In the genomic region with DNA sequence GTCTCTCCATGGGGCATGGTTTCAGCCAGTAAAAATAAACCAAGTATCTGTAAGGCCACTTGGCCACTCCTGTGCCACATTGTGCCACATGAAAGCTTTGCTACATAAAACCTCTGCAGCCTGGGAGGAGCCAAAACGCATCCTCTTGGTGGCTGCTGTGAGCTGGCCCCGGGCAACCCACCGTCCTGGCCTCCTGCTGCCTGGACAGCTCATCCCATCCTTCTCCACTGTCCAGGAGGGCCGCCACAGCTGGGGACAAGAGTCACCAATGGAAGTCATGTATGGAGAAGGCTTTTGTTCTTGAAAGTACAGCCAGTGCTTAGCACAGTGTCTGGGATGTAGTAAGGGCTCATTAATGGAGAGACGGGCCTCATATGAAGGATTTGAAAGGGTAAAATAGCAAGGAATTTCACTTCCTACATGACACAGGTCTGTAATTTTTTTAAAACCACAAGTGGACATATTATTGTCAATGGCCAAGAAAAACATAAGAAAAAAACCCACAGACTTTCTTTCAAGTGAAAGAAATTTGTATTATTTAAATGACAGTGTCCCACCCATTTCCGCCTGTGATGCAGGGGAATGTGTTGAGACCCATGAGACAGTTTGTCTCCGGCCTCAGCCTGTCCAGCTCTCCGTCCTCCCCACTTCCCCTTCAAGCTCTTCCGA, we compare ENCODE assay signal across 1 cellular context.
TF ChIP-seq lines count a peak whose summit lies in the region.

No MANE protein-coding gene starts in this region.

TF ChIP-seq in WTC11, 78 proteins besides CTCF, POLR2A, EP300 and RAD21 (continued from another document):
- TF ChIP-seq, protein P1, sequence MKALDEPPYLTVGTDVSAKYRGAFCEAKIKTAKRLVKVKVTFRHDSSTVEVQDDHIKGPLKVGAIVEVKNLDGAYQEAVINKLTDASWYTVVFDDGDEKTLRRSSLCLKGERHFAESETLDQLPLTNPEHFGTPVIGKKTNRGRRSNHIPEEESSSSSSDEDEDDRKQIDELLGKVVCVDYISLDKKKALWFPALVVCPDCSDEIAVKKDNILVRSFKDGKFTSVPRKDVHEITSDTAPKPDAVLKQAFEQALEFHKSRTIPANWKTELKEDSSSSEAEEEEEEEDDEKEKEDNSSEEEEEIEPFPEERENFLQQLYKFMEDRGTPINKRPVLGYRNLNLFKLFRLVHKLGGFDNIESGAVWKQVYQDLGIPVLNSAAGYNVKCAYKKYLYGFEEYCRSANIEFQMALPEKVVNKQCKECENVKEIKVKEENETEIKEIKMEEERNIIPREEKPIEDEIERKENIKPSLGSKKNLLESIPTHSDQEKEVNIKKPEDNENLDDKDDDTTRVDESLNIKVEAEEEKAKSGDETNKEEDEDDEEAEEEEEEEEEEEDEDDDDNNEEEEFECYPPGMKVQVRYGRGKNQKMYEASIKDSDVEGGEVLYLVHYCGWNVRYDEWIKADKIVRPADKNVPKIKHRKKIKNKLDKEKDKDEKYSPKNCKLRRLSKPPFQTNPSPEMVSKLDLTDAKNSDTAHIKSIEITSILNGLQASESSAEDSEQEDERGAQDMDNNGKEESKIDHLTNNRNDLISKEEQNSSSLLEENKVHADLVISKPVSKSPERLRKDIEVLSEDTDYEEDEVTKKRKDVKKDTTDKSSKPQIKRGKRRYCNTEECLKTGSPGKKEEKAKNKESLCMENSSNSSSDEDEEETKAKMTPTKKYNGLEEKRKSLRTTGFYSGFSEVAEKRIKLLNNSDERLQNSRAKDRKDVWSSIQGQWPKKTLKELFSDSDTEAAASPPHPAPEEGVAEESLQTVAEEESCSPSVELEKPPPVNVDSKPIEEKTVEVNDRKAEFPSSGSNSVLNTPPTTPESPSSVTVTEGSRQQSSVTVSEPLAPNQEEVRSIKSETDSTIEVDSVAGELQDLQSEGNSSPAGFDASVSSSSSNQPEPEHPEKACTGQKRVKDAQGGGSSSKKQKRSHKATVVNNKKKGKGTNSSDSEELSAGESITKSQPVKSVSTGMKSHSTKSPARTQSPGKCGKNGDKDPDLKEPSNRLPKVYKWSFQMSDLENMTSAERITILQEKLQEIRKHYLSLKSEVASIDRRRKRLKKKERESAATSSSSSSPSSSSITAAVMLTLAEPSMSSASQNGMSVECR (CRISPR knock-in tag; IDR thresholded peaks at IDR 0.05; ENCODE audit: borderline replicate concordance), result no peak
- TF ChIP-seq, protein P2, sequence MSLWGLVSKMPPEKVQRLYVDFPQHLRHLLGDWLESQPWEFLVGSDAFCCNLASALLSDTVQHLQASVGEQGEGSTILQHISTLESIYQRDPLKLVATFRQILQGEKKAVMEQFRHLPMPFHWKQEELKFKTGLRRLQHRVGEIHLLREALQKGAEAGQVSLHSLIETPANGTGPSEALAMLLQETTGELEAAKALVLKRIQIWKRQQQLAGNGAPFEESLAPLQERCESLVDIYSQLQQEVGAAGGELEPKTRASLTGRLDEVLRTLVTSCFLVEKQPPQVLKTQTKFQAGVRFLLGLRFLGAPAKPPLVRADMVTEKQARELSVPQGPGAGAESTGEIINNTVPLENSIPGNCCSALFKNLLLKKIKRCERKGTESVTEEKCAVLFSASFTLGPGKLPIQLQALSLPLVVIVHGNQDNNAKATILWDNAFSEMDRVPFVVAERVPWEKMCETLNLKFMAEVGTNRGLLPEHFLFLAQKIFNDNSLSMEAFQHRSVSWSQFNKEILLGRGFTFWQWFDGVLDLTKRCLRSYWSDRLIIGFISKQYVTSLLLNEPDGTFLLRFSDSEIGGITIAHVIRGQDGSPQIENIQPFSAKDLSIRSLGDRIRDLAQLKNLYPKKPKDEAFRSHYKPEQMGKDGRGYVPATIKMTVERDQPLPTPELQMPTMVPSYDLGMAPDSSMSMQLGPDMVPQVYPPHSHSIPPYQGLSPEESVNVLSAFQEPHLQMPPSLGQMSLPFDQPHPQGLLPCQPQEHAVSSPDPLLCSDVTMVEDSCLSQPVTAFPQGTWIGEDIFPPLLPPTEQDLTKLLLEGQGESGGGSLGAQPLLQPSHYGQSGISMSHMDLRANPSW (CRISPR knock-in tag; conservative IDR thresholded peaks at IDR 0.05; ENCODE audit: low read depth), result no peak
- no peak for TF ChIP-seq ZNF219 (CRISPR knock-in tag; IDR thresholded peaks at IDR 0.05; ENCODE audit: borderline replicate concordance)
- TF ChIP-seq, protein P3, sequence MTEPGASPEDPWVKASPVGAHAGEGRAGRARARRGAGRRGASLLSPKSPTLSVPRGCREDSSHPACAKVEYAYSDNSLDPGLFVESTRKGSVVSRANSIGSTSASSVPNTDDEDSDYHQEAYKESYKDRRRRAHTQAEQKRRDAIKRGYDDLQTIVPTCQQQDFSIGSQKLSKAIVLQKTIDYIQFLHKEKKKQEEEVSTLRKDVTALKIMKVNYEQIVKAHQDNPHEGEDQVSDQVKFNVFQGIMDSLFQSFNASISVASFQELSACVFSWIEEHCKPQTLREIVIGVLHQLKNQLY (CRISPR knock-in tag; IDR thresholded peaks at IDR 0.05), result no peak
- no peak for TF ChIP-seq PRRX2 (CRISPR knock-in tag; IDR thresholded peaks at IDR 0.05)
- TF ChIP-seq, protein P4, sequence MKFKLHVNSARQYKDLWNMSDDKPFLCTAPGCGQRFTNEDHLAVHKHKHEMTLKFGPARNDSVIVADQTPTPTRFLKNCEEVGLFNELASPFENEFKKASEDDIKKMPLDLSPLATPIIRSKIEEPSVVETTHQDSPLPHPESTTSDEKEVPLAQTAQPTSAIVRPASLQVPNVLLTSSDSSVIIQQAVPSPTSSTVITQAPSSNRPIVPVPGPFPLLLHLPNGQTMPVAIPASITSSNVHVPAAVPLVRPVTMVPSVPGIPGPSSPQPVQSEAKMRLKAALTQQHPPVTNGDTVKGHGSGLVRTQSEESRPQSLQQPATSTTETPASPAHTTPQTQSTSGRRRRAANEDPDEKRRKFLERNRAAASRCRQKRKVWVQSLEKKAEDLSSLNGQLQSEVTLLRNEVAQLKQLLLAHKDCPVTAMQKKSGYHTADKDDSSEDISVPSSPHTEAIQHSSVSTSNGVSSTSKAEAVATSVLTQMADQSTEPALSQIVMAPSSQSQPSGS (CRISPR knock-in tag; IDR thresholded peaks at IDR 0.05; ENCODE audit: borderline replicate concordance, low read depth), result no peak
- TF ChIP-seq RORB (CRISPR knock-in tag; IDR thresholded peaks at IDR 0.05), result no peak
- TF ChIP-seq TP53 (CRISPR knock-in tag; IDR thresholded peaks at IDR 0.05), result no peak
